In genomic region chr9:35606138-35606504, GRCh38 we compare ENCODE assay signal across 8 cellular contexts. TPM values are rescaled to one million over a fixed set of nuclear protein-coding genes. Genes with fewer than 3 reads are reported as not detected.
DNase-seq lines count a peak whose midpoint lies in the region; ATAC-seq and TF ChIP-seq lines count a peak whose summit lies in the region.

No MANE protein-coding gene starts in this region.

- no peaks in the 10 kb centered on the region for H3K9me3 Mint-ChIP-seq in T-cell

- H4K20me1 ChIP-seq in smooth muscle cell (ENCODE audit: low read depth) = peaks cover 19% of the 10 kb centered on the region

- 6% methylated on average over 5 of the region's 5 CpGs for WGBS in right cardiac atrium
- 5% methylated on average over 5 of the region's 5 CpGs for WGBS in smooth muscle cell (ENCODE audit: low lambda C conversion rate)

- H3K4me1 ChIP-seq in right cardiac atrium (ENCODE audit: control insufficient read depth, insufficient read depth, low read length) = peaks cover under 1% of the 10 kb centered on the region
- peaks cover 15% of the 10 kb centered on the region for H3K4me1 ChIP-seq in smooth muscle cell (ENCODE audit: low read depth)

- no peaks in the 10 kb centered on the region for H3K36me3 ChIP-seq in smooth muscle cell (ENCODE audit: low read depth)

- peaks cover 17% of the 10 kb centered on the region for H3F3A ChIP-seq in smooth muscle cell (ENCODE audit: low read depth)

- H3K9ac ChIP-seq in smooth muscle cell (ENCODE audit: low read depth) = peak overlapping the region; percentile 29

- H3K27ac Mint-ChIP-seq in T-cell = peak overlapping the region; percentile 39 to 48

- intact Hi-C loops in right cardiac atrium (cut with DNase I) = no loop called here

- CTCF ChIA-PET in T-cell (lab: Charles Lee) = interaction anchor here (0.9 to 1.0 kb wide), 2 partner anchors 11 kb away, joined by 3 to 4 read pairs; no protein-coding TSS in a partner anchor

- H3K4me3 Mint-ChIP-seq in T-cell = peak overlapping the region; percentile 73 to 80 (median 75)

- peaks cover 13% of the 10 kb centered on the region for H3K36me3 Mint-ChIP-seq in T-cell

- H3K4me3 ChIP-seq in right cardiac atrium (ENCODE audit: low read length) (peak overlapping the region; percentile 98), smooth muscle cell (peak overlapping the region; percentile 67)

- peak overlapping the region; percentile 97 for H3K4me2 ChIP-seq in smooth muscle cell

- H3K27ac ChIP-seq in right cardiac atrium (ENCODE audit: low read length) (no peak overlapping the region), smooth muscle cell (ENCODE audit: low read depth) (no peak overlapping the region)

- POLR2A ChIA-PET in T-cell (lab: Charles Lee) = interaction anchor here in 1 of 2 donors (0.5 kb wide), 1 partner anchor 526 kb away, joined by 9 read pairs; no protein-coding TSS in a partner anchor

- DNase-seq in NCI-H345 (lab: John Stamatoyannopoulos, UW) (peak; percentile 41), NCI-H345 treated with DMSO at 0.1 percent for 48 hours (lab: John Stamatoyannopoulos, UW; ENCODE audit: unreplicated experiment) (no peak), T-cell (no peak), right cardiac atrium (no peak), smooth muscle cell (lab: John Stamatoyannopoulos, UW; ENCODE audit: unreplicated experiment) (no peak), NCI-H2227 (lab: John Stamatoyannopoulos, UW; ENCODE audit: unreplicated experiment) (no peak), DMS 273 treated with DMSO at 0.1 percent for 48 hours (lab: John Stamatoyannopoulos, UW) (no peak), middle frontal gyrus (ENCODE audit: extremely low spot score, low spot score) (no peak)

- TF ChIP-seq CTCF in smooth muscle cell (IDR thresholded peaks at IDR 0.05; ENCODE audit: borderline replicate concordance, insufficient read depth, poor library complexity, severe bottlenecking) = no peak

- H3K27me3 ChIP-seq in right cardiac atrium (ENCODE audit: control insufficient read depth, insufficient read depth) (no peaks in the 10 kb centered on the region), smooth muscle cell (ENCODE audit: low read depth) (no peaks in the 10 kb centered on the region)

- no peaks in the 10 kb centered on the region for H3K9me3 ChIP-seq in right cardiac atrium (ENCODE audit: control insufficient read depth, low read length)
- no peaks in the 10 kb centered on the region for H3K9me3 ChIP-seq in smooth muscle cell (replicated peaks; ENCODE audit: low read depth)

- peaks cover 38 to 40% (median 39%) of the 10 kb centered on the region in 3 donors for H3K4me1 Mint-ChIP-seq in T-cell

- ATAC-seq in T-cell (replicated peaks in 1 of 4) (no peak), right cardiac atrium (no peak)

- no peaks in the 10 kb centered on the region for H3K27me3 Mint-ChIP-seq in T-cell

- H2AFZ ChIP-seq in smooth muscle cell (ENCODE audit: low read depth) = no peak overlapping the region

- H3K79me2 ChIP-seq in smooth muscle cell (ENCODE audit: low read depth) = peaks cover 17% of the 10 kb centered on the region

RNA-seq across cellular contexts. Expression of gene TESK1, which starts 1.1 kb away (rescaled TPM):
- total RNA-seq in T-cell (10 to 100 TPM; 24.2 to 56.1 (median 47.6) TPM), right cardiac atrium (10 to 100 TPM; 25.0 to 35.3 (median 27.4) TPM), smooth muscle cell (10.0 and 14.2 TPM in 2 replicates)
- polyA plus RNA-seq in right cardiac atrium (30.5 TPM), smooth muscle cell (19.4 and 25.6 TPM in 2 replicates)

RNA-seq across cellular contexts. Expression of gene CD72, which starts 12.1 kb away (rescaled TPM):
- total RNA-seq in T-cell (1 to 10 TPM; 2.5 to 9.2 (median 4.9) TPM), right cardiac atrium (under 1 TPM; 0.58 to 0.68 (median 0.60) TPM), smooth muscle cell (0.45 and 3.0 TPM in 2 replicates)
- polyA plus RNA-seq in right cardiac atrium (0.66 TPM), smooth muscle cell (2.9 and 3.9 TPM in 2 replicates)

RNA-seq across cellular contexts. Expression of gene SIT1, which starts 44.6 kb away (rescaled TPM):
- 10 to 100 TPM; 34.9 to 57.1 (median 51.9) TPM for total RNA-seq in T-cell
- 1 to 10 TPM in 1 of 4 donors, under 1 TPM in 1, not detected in 2; 0.26 to 1.5 TPM for total RNA-seq in right cardiac atrium
- 0.14 TPM for polyA plus RNA-seq in right cardiac atrium
- not detected in 2 replicates for total RNA-seq in smooth muscle cell
- polyA plus RNA-seq in smooth muscle cell = not detected in 2 replicates

RNA-seq across cellular contexts. Expression of gene RMRP, which starts 51.7 kb away (rescaled TPM):
- total RNA-seq in T-cell (over 10,000 TPM; 10,537 to 37,987 (median 30,491) TPM), right cardiac atrium (over 10,000 TPM; 19,654 to 22,919 (median 21,195) TPM), smooth muscle cell (10,156 and 21,067 TPM in 2 replicates)
- polyA plus RNA-seq in right cardiac atrium (218 TPM), smooth muscle cell (not detected in 2 replicates)

RNA-seq across cellular contexts. Expression of gene CCDC107, which starts 52.0 kb away (rescaled TPM):
- total RNA-seq in T-cell (10 to 100 TPM; 17.7 to 29.8 (median 27.5) TPM), right cardiac atrium (10 to 100 TPM; 54.7 to 61.6 (median 60.1) TPM), smooth muscle cell (9.8 and 19.6 TPM in 2 replicates)
- polyA plus RNA-seq in right cardiac atrium (75.0 TPM), smooth muscle cell (35.5 and 37.1 TPM in 2 replicates)

Comparison
In these comparisons a context has a peak if more than half of its experiments do, and no peak if none do; other contexts are left out.
1. RNA of gene SIT1, which starts 44.6 kb away (total RNA-seq): 34.9 to 57.1 TPM in T-cell; 0.26 to 1.5 TPM in right cardiac atrium and not detected in smooth muscle cell; every median in the first group is over 10 times any median in the second.